Comparison of ENCODE assay signal across 17 cellular contexts in genomic region chr19:48246101-48246500, GRCh38. TPM values are rescaled to one million over a fixed set of nuclear protein-coding genes. Genes with fewer than 3 reads are reported as not detected.
DNase-seq lines count a peak whose midpoint lies in the region; ATAC-seq, FAIRE-seq and TF ChIP-seq lines count a peak whose summit lies in the region.
"Had no signal": no experiment of that assay in that cellular context is flagged by ENCODE, and none has a peak within 500 bp of the region (broad histone marks: within the 10 kb centered on the region; RNA-seq: fewer than 3 reads in every experiment).

No MANE protein-coding gene starts in this region.

- TF ChIP-seq RAD21 in GM12878 (IDR thresholded peaks at IDR 0.05; ENCODE audit: insufficient read depth, low read depth, low read length), result no peak

- H3K4me1 Mint-ChIP-seq in activated T-cell treated with anti-CD3 and anti-CD28 coated beads, Interleukin-2, amount 50 U/mL, for 72 hours (ENCODE audit: low read depth), result peaks cover 70% of the 10 kb centered on the region
- peaks cover 71% of the 10 kb centered on the region for H3K4me1 Mint-ChIP-seq in activated T-cell treated with anti-CD3 and anti-CD28 coated beads, Interleukin-2, amount 50 U/mL, for 4 hours (ENCODE audit: low read depth)
- H3K4me1 Mint-ChIP-seq in stimulated activated effector memory CD8-positive, alpha-beta T cell treated with anti-CD3 and anti-CD28 coated beads, Interleukin-12 subunit alpha, Interleukin-12 subunit beta, amount 100 ng/mL, for 72 hours, result peaks cover 57% of the 10 kb centered on the region

- H3K9me3 ChIP-seq in GM12878 (replicated peaks; ENCODE audit: control insufficient read depth, insufficient read depth, low read length), result no peaks in the 10 kb centered on the region
- H3K9me3 ChIP-seq in colonic mucosa, result no peaks in the 10 kb centered on the region
- H3K9me3 ChIP-seq: SK-N-SH had no signal

- no peak overlapping the region for H2AFZ ChIP-seq in GM12878 (ENCODE audit: control insufficient read depth, low read depth, low read length)

- H3K36me3 Mint-ChIP-seq in activated T-cell treated with anti-CD3 and anti-CD28 coated beads, Interleukin-2, amount 50 U/mL, for 72 hours (ENCODE audit: insufficient read depth in 2 of 2), result peaks cover 20 to 37% of the 10 kb centered on the region in 2 donors
- H3K36me3 Mint-ChIP-seq in activated T-cell treated with anti-CD3 and anti-CD28 coated beads, Interleukin-2, amount 50 U/mL, for 4 hours (ENCODE audit: insufficient read depth), result peaks cover 27% of the 10 kb centered on the region
- H3K36me3 Mint-ChIP-seq in stimulated activated effector memory CD8-positive, alpha-beta T cell treated with anti-CD3 and anti-CD28 coated beads, Interleukin-12 subunit alpha, Interleukin-12 subunit beta, amount 100 ng/mL, for 72 hours, result peaks cover 78% of the 10 kb centered on the region
- H3K36me3 Mint-ChIP-seq: IgD-negative memory B cell had no signal

- RAD21 ChIA-PET in GM12878 (lab: Charles Lee; ENCODE audit: unreplicated experiment), result interaction anchor here (1.5 kb wide), 2 partner anchors 9 to 15 kb away, joined by 4 to 8 read pairs; partner anchors contain the start of gene CARD8

- 83% methylated on average over 5 of the region's 5 CpGs for WGBS in GM12878 (ENCODE audit: insufficient coverage, insufficient replicate concordance, low lambda C conversion rate, missing lambda C conversion rate)

- H3K4me3 ChIP-seq in GM12878 (no peak overlapping the region), colonic mucosa (no peak overlapping the region)

- DNase-seq in activated T-cell treated with anti-CD3 and anti-CD28 coated beads, Interleukin-2, amount 50 U/mL, for 72 hours, result no peak
- DNase-seq in activated T-cell treated with anti-CD3 and anti-CD28 coated beads, Interleukin-2, amount 50 U/mL, for 4 hours, result no peak
- no peak for DNase-seq in HTR-8/SVneo (ENCODE audit: insufficient read length, low spot score)
- DNase-seq in GM12878 (ENCODE audit: low read depth, low spot score), result no peak
- no peak for DNase-seq in stimulated activated effector memory CD8-positive, alpha-beta T cell treated with anti-CD3 and anti-CD28 coated beads, Interleukin-12 subunit alpha, Interleukin-12 subunit beta, amount 100 ng/mL, for 72 hours (ENCODE audit: low spot score in 2 of 2)
- DNase-seq in colonic mucosa, result no peak
- no peak for DNase-seq in HuH-7.5 (ENCODE audit: low spot score)
- DNase-seq: DND-41, foreskin keratinocyte, NCI-H2029, NCI-H446 treated with DMSO at 0.1 percent for 48 hours, SK-N-SH had no signal

- SMC1A ChIA-PET in GM12878 (lab: Charles Lee; ENCODE audit: uncharacterized antibody, unreplicated experiment), result interaction anchor here (0.7 to 2.6 kb wide), 6 partner anchors 9 to 138 kb away, joined by 3 to 10 read pairs (median 4); partner anchors contain the start of gene CARD8

- peaks cover 16% of the 10 kb centered on the region for H3K4me1 ChIP-seq in GM12878 (ENCODE audit: control insufficient read depth, insufficient read depth, low read length)
- H3K4me1 ChIP-seq in colonic mucosa, result no peaks in the 10 kb centered on the region

- CTCF ChIA-PET in GM12878 (lab: Yijun Ruan, JAX), result interaction anchor here (2.9 kb wide), 2 partner anchors 14 to 42 kb away, joined by 13 to 16 read pairs; no protein-coding TSS in a partner anchor

- no peak overlapping the region for H3K27ac ChIP-seq in GM12878 (ENCODE audit: control insufficient read depth, insufficient read depth)
- H3K27ac ChIP-seq in colonic mucosa, result no peak overlapping the region
- H3K27ac ChIP-seq: foreskin keratinocyte had no signal

- no peak for TF ChIP-seq POLR2A in GM12878 (IDR thresholded peaks at IDR 0.05; ENCODE audit: low read depth, low read length)

- H4K20me1 ChIP-seq in GM12878 (ENCODE audit: control insufficient read depth, insufficient read depth), result no peaks in the 10 kb centered on the region

- TSS peak; percentile 14 for BruUV-seq in GM12878 (replicated peaks; lab: Mats Ljungman, UMichigan)

- no peak for TF ChIP-seq EP300 in GM12878 (IDR thresholded peaks at IDR 0.05; ENCODE audit: borderline replicate concordance in 1 of 2, control insufficient read depth in 1 of 2, low read depth in 2 of 2, low read length in 2 of 2)

- in situ Hi-C loops in GM12878 (cut with MboI), result no loop called here

- POLR2A ChIA-PET in GM12878 (lab: Charles Lee), result interaction anchor here (1.0 kb wide), 1 partner anchor 11 kb away, joined by 3 read pairs; no protein-coding TSS in a partner anchor

- H3K27me3 ChIP-seq in GM12878 (replicated peaks in 1 of 2; ENCODE audit: control insufficient read depth in 2 of 2, insufficient read depth in 2 of 2, low read length in 1 of 2) (no peaks in the 10 kb centered on the region), colonic mucosa (no peaks in the 10 kb centered on the region)
- H3K27me3 ChIP-seq: foreskin keratinocyte had no signal

- FAIRE-seq in HTR-8/SVneo (lab: Jason Lieb, UNC) (peak; percentile 20), GM12878 (lab: Jason Lieb, UNC) (no peak)
- FAIRE-seq: H1 had no signal

- H3K27me3 Mint-ChIP-seq in activated T-cell treated with anti-CD3 and anti-CD28 coated beads, Interleukin-2, amount 50 U/mL, for 72 hours (ENCODE audit: low read depth), result no peaks in the 10 kb centered on the region
- H3K27me3 Mint-ChIP-seq in activated T-cell treated with anti-CD3 and anti-CD28 coated beads, Interleukin-2, amount 50 U/mL, for 4 hours (ENCODE audit: low read depth), result no peaks in the 10 kb centered on the region
- H3K27me3 Mint-ChIP-seq: IgD-negative memory B cell, type B pancreatic cell had no signal

- intact Hi-C loops in GM12878 (cut with micrococcal nuclease; ENCODE audit: unreplicated experiment), result loop anchor here (5.0 kb wide), 1 partner anchor 44 kb away; no protein-coding TSS in a partner anchor
- intact Hi-C loops in colonic mucosa (cut with DNase I), result no loop called here

- H3K4me3 Mint-ChIP-seq in activated T-cell treated with anti-CD3 and anti-CD28 coated beads, Interleukin-2, amount 50 U/mL, for 72 hours, result peak overlapping the region; percentile 53 to 78
- no peak overlapping the region for H3K4me3 Mint-ChIP-seq in activated T-cell treated with anti-CD3 and anti-CD28 coated beads, Interleukin-2, amount 50 U/mL, for 4 hours
- peak overlapping the region; percentile 14 for H3K4me3 Mint-ChIP-seq in stimulated activated effector memory CD8-positive, alpha-beta T cell treated with anti-CD3 and anti-CD28 coated beads, Interleukin-12 subunit alpha, Interleukin-12 subunit beta, amount 100 ng/mL, for 72 hours
- H3K4me3 Mint-ChIP-seq: mesothelial cell of epicardium, type B pancreatic cell had no signal

- H3K36me3 ChIP-seq in GM12878 (ENCODE audit: control insufficient read depth in 2 of 2, insufficient read depth in 2 of 2, low read length in 1 of 2) (peaks cover 0 to 10% of the 10 kb centered on the region in 2 experiments; a peak in 2 of 4 replicates), colonic mucosa (no peaks in the 10 kb centered on the region)

- H3K79me2 ChIP-seq in GM12878 (ENCODE audit: control insufficient read depth, insufficient read depth, low read length), result peaks cover 23% of the 10 kb centered on the region

- no peak for TF ChIP-seq CTCF in GM12878 (IDR thresholded peaks at IDR 0.05 in 2 of 3, conservative IDR thresholded peaks at IDR 0.05 in 1 of 3; ENCODE audit: control insufficient read depth in 2 of 3, extremely low read depth in 1 of 3, insufficient read depth in 1 of 3, low read depth in 3 of 3, low read length in 3 of 3)
- no peak for TF ChIP-seq CTCF in colonic mucosa (IDR thresholded peaks at IDR 0.05)

- no peaks in the 10 kb centered on the region for H3K9me3 Mint-ChIP-seq in activated T-cell treated with anti-CD3 and anti-CD28 coated beads, Interleukin-2, amount 50 U/mL, for 72 hours
- H3K9me3 Mint-ChIP-seq in activated T-cell treated with anti-CD3 and anti-CD28 coated beads, Interleukin-2, amount 50 U/mL, for 4 hours, result no peaks in the 10 kb centered on the region
- no peaks in the 10 kb centered on the region for H3K9me3 Mint-ChIP-seq in stimulated activated effector memory CD8-positive, alpha-beta T cell treated with anti-CD3 and anti-CD28 coated beads, Interleukin-12 subunit alpha, Interleukin-12 subunit beta, amount 100 ng/mL, for 72 hours
- H3K9me3 Mint-ChIP-seq: IgD-negative memory B cell, mesothelial cell of epicardium, type B pancreatic cell had no signal

- H3K4me2 ChIP-seq in GM12878 (ENCODE audit: control insufficient read depth, insufficient read depth), result no peak overlapping the region
- H3K4me2 ChIP-seq: SK-N-SH had no signal

- H3K27ac Mint-ChIP-seq in activated T-cell treated with anti-CD3 and anti-CD28 coated beads, Interleukin-2, amount 50 U/mL, for 72 hours, result peak overlapping the region; percentile 83
- H3K27ac Mint-ChIP-seq in stimulated activated effector memory CD8-positive, alpha-beta T cell treated with anti-CD3 and anti-CD28 coated beads, Interleukin-12 subunit alpha, Interleukin-12 subunit beta, amount 100 ng/mL, for 72 hours, result peak overlapping the region; percentile 33
- H3K27ac Mint-ChIP-seq: mesothelial cell of epicardium, type B pancreatic cell had no signal

- H3K9ac ChIP-seq in GM12878 (ENCODE audit: control insufficient read depth, insufficient read depth, low read length) (no peak overlapping the region), colonic mucosa (ENCODE audit: low read depth in 2 of 2, low read length in 2 of 2) (no peak overlapping the region)
- H3K9ac ChIP-seq: SK-N-SH had no signal

- no peak for ATAC-seq in activated T-cell treated with anti-CD3 and anti-CD28 coated beads, Interleukin-2, amount 50 U/mL, for 72 hours (replicated peaks in 1 of 2)
- no peak for ATAC-seq in activated T-cell treated with anti-CD3 and anti-CD28 coated beads, Interleukin-2, amount 50 U/mL, for 4 hours
- no peak for ATAC-seq in GM12878
- ATAC-seq in stimulated activated effector memory CD8-positive, alpha-beta T cell treated with anti-CD3 and anti-CD28 coated beads, Interleukin-12 subunit alpha, Interleukin-12 subunit beta, amount 100 ng/mL, for 72 hours, result no peak
- no peak for ATAC-seq in HG02642 (IDR thresholded peaks at IDR 0.05; ENCODE audit: poor library complexity, unreplicated experiment)
- ATAC-seq: foreskin keratinocyte had no signal

RNA-seq across cellular contexts. Expression of gene CARD8, which starts 9.6 kb away (rescaled TPM):
- 100 to 1,000 TPM; 166 to 201 TPM for total RNA-seq in activated T-cell treated with anti-CD3 and anti-CD28 coated beads, Interleukin-2, amount 50 U/mL, for 72 hours
- total RNA-seq in activated T-cell treated with anti-CD3 and anti-CD28 coated beads, Interleukin-2, amount 50 U/mL, for 4 hours, result 10 to 100 TPM; 47.6 to 55.1 (median 51.3) TPM
- total RNA-seq in GM12878 (2013; cell fraction: nucleolus; rRNA removed), result 322 and 361 TPM in 2 replicates
- 39.4 and 39.8 TPM in 2 replicates for total RNA-seq in GM12878 (2014; rRNA removed)
- 52.5 and 63.7 TPM in 2 replicates for total RNA-seq in GM12878 (2014; rRNA removed; fragmentation: Illumina TruSeq; extraction: Trizol)
- total RNA-seq in GM12878 (2021), result 47.2 and 48.2 TPM in 2 replicates
- polyA plus RNA-seq in GM12878 (2011; ENCODE audit: low read depth), result 25.5 TPM
- 56.5 and 66.1 TPM in 2 replicates for polyA plus RNA-seq in GM12878 (2011; rRNA removed)
- polyA plus RNA-seq in GM12878 (2011; cell fraction: cytosol; rRNA removed), result 39.6 and 40.3 TPM in 2 replicates
- polyA plus RNA-seq in GM12878 (2011; cell fraction: nucleus; rRNA removed), result 166 and 173 TPM in 2 replicates
- polyA plus RNA-seq in GM12878 (2012), result 40.0 and 40.4 TPM in 2 replicates
- polyA plus RNA-seq in GM12878 (2014; fragmentation: Illumina TruSeq; extraction: Trizol), result 69.8 and 91.0 TPM in 2 replicates
- 10 to 100 TPM; 41.7 to 44.0 TPM for polyA plus RNA-seq in GM12878 (2014; fragmentation: Nextera tagmentation; extraction: Ambion mirVana)
- 41.4 and 49.2 TPM in 2 replicates for polyA plus RNA-seq in GM12878 (2014; rRNA removed)
- polyA plus RNA-seq in GM12878 (2016; fragmentation: Nextera tagmentation; extraction: Ambion mirVana), result 10 to 100 TPM; 42.3 to 43.2 TPM
- 35.4 and 42.2 TPM in 2 replicates for polyA minus RNA-seq in GM12878 (2011; rRNA and poly(A)+ RNA removed)
- polyA minus RNA-seq in GM12878 (2011; cell fraction: cytosol; rRNA and poly(A)+ RNA removed), result 20.4 and 24.1 TPM in 2 replicates
- polyA minus RNA-seq in GM12878 (2011; cell fraction: nucleus; rRNA and poly(A)+ RNA removed), result 52.0 and 77.9 TPM in 2 replicates
- 10 to 100 TPM; 17.9 to 20.3 TPM for total RNA-seq in colonic mucosa

RNA-seq across cellular contexts. Expression of gene ZNF114, which starts 23.8 kb away (rescaled TPM):
- under 1 TPM in 1 of 2 donors, not detected in 1; 0.14 TPM for total RNA-seq in activated T-cell treated with anti-CD3 and anti-CD28 coated beads, Interleukin-2, amount 50 U/mL, for 72 hours
- under 1 TPM in 2 of 3 donors, not detected in 1; 0.10 to 0.18 TPM for total RNA-seq in activated T-cell treated with anti-CD3 and anti-CD28 coated beads, Interleukin-2, amount 50 U/mL, for 4 hours
- not detected in 2 replicates for total RNA-seq in GM12878 (2013; cell fraction: nucleolus; rRNA removed)
- total RNA-seq in GM12878 (2014; rRNA removed), result 5.0 TPM in 2 replicates
- 6.1 TPM in 2 replicates for total RNA-seq in GM12878 (2014; rRNA removed; fragmentation: Illumina TruSeq; extraction: Trizol)
- 2.9 and 5.7 TPM in 2 replicates for total RNA-seq in GM12878 (2021)
- 0.72 TPM for polyA plus RNA-seq in GM12878 (2011; ENCODE audit: low read depth)
- polyA plus RNA-seq in GM12878 (2011; rRNA removed), result 0.09 TPM in 1 of 2 replicates, not detected in the other
- polyA plus RNA-seq in GM12878 (2011; cell fraction: cytosol; rRNA removed), result 0.16 TPM in 1 of 2 replicates, not detected in the other
- not detected in 2 replicates for polyA plus RNA-seq in GM12878 (2011; cell fraction: nucleus; rRNA removed)
- 0.77 and 0.81 TPM in 2 replicates for polyA plus RNA-seq in GM12878 (2012)
- 5.6 and 5.7 TPM in 2 replicates for polyA plus RNA-seq in GM12878 (2014; fragmentation: Illumina TruSeq; extraction: Trizol)
- polyA plus RNA-seq in GM12878 (2014; fragmentation: Nextera tagmentation; extraction: Ambion mirVana), result 1 to 10 TPM; 1.0 to 2.0 TPM
- polyA plus RNA-seq in GM12878 (2014; rRNA removed), result 3.5 and 3.8 TPM in 2 replicates
- 1 to 10 TPM; 4.9 to 5.7 TPM for polyA plus RNA-seq in GM12878 (2016; fragmentation: Nextera tagmentation; extraction: Ambion mirVana)
- polyA minus RNA-seq in GM12878 (2011; rRNA and poly(A)+ RNA removed), result not detected in 2 replicates
- not detected in 2 replicates for polyA minus RNA-seq in GM12878 (2011; cell fraction: cytosol; rRNA and poly(A)+ RNA removed)
- polyA minus RNA-seq in GM12878 (2011; cell fraction: nucleus; rRNA and poly(A)+ RNA removed), result not detected in 2 replicates
- under 1 TPM in 1 of 2 donors, not detected in 1; 0.21 TPM for total RNA-seq in colonic mucosa
